ENCODE assay signal across 8 cellular contexts in genomic region chr13:48000559-48001126, GRCh38. TPM values are rescaled to one million over a fixed set of nuclear protein-coding genes. Genes with fewer than 3 reads are reported as not detected.
A peak's percentile ranks its signal among the peaks of the same experiment; 100 is the strongest.
DNase-seq lines count a peak whose midpoint lies in the region; ATAC-seq and TF ChIP-seq lines count a peak whose summit lies in the region.

No MANE protein-coding gene starts in this region.

- CTCF ChIA-PET in Calu3 (lab: Charles Lee): interaction anchor here (0.7 kb wide), 1 partner anchor 37 kb away, joined by 3 read pairs; the partner anchor contains the start of gene NUDT15

- peak overlapping the region; percentile 96 for H3K27ac Mint-ChIP-seq in Calu3 (ENCODE audit: unreplicated experiment)
- peak overlapping the region; percentile 89 for H3K27ac Mint-ChIP-seq in activated T-helper 2 cell treated with anti-CD3 and anti-CD28 coated beads, Interferon-gamma antibody, Interleukin-2, Interleukin-4, amounts not matched to agents 10 μg/mL and 5 μg/mL and 100 μg/mL, durations not matched to agents 14 hours and 24 hours and 36 hours

- DNase-seq in Calu3 (peak; percentile 17), left ventricle myocardium inferior (no peak), retinal pigment epithelial cell (ENCODE audit: low read depth) (no peak), inferior parietal cortex (ENCODE audit: extremely low spot score) (no peak), NCI-H2196 (lab: John Stamatoyannopoulos, UW; ENCODE audit: unreplicated experiment) (no peak)
- no peak for DNase-seq in activated T-helper 2 cell treated with anti-CD3 and anti-CD28 coated beads, Interferon-gamma antibody, Interleukin-2, Interleukin-4, amounts not matched to agents 10 μg/mL and 5 μg/mL and 100 μg/mL, durations not matched to agents 14 hours and 24 hours and 36 hours (ENCODE audit: low spot score)

- H3K36me3 Mint-ChIP-seq in Calu3 (ENCODE audit: insufficient read depth, unreplicated experiment): peaks cover 29% of the 10 kb centered on the region
- H3K36me3 Mint-ChIP-seq in activated T-helper 2 cell treated with anti-CD3 and anti-CD28 coated beads, Interferon-gamma antibody, Interleukin-2, Interleukin-4, amounts not matched to agents 10 μg/mL and 5 μg/mL and 100 μg/mL, durations not matched to agents 14 hours and 24 hours and 36 hours (ENCODE audit: low read depth): peaks cover 19% of the 10 kb centered on the region

- intact Hi-C loops in Calu3 (cut with micrococcal nuclease; ENCODE audit: unreplicated experiment) (no loop called here), left ventricle myocardium inferior (cut with micrococcal nuclease) (no loop called here)
- intact Hi-C loops in activated T-helper 2 cell treated with anti-CD3 and anti-CD28 coated beads, Interferon-gamma antibody, Interleukin-2, Interleukin-4, amounts not matched to agents 10 μg/mL and 5 μg/mL and 100 μg/mL, durations not matched to agents 14 hours and 24 hours and 36 hours (cut with micrococcal nuclease): loop anchor here (1.0 kb wide), 1 partner anchor 37 kb away; the partner anchor contains the start of gene NUDT15

- no peak for TF ChIP-seq CTCF in Calu3 (IDR thresholded peaks at IDR 0.05; ENCODE audit: unreplicated experiment)
- no peak for TF ChIP-seq CTCF in left ventricle myocardium inferior (IDR thresholded peaks at IDR 0.05; ENCODE audit: borderline replicate concordance)
- no peak for TF ChIP-seq CTCF in retinal pigment epithelial cell (conservative IDR thresholded peaks at IDR 0.05; ENCODE audit: low read depth, low read length)

- ATAC-seq in GM19397 (IDR thresholded peaks at IDR 0.05; ENCODE audit: unreplicated experiment): peak; percentile 35
- ATAC-seq in HG03442 (IDR thresholded peaks at IDR 0.05; ENCODE audit: unreplicated experiment): peak; percentile 34

- H3K4me1 ChIP-seq in left ventricle myocardium inferior: peaks cover 55% of the 10 kb centered on the region

- H3K4me3 ChIP-seq in left ventricle myocardium inferior (peak overlapping the region; percentile 88), retinal pigment epithelial cell (ENCODE audit: low read length) (peak overlapping the region; percentile 97)

- H3K4me3 Mint-ChIP-seq in Calu3 (ENCODE audit: low read depth, unreplicated experiment): peak overlapping the region; percentile 83
- peak overlapping the region; percentile 96 for H3K4me3 Mint-ChIP-seq in activated T-helper 2 cell treated with anti-CD3 and anti-CD28 coated beads, Interferon-gamma antibody, Interleukin-2, Interleukin-4, amounts not matched to agents 10 μg/mL and 5 μg/mL and 100 μg/mL, durations not matched to agents 14 hours and 24 hours and 36 hours (ENCODE audit: low read depth)

- no peaks in the 10 kb centered on the region for H3K9me3 ChIP-seq in left ventricle myocardium inferior (replicated peaks)

- no peaks in the 10 kb centered on the region for H3K27me3 ChIP-seq in left ventricle myocardium inferior (ENCODE audit: low read depth)

- H3K27ac ChIP-seq in left ventricle myocardium inferior (replicated peaks): peak overlapping the region; percentile 87

- H3K4me1 Mint-ChIP-seq in Calu3 (ENCODE audit: low read depth, unreplicated experiment): peaks cover 44% of the 10 kb centered on the region
- peaks cover 23% of the 10 kb centered on the region for H3K4me1 Mint-ChIP-seq in activated T-helper 2 cell treated with anti-CD3 and anti-CD28 coated beads, Interferon-gamma antibody, Interleukin-2, Interleukin-4, amounts not matched to agents 10 μg/mL and 5 μg/mL and 100 μg/mL, durations not matched to agents 14 hours and 24 hours and 36 hours (ENCODE audit: low read depth)

- H3K36me3 ChIP-seq in left ventricle myocardium inferior: peaks cover 6% of the 10 kb centered on the region

- no peaks in the 10 kb centered on the region for H3K27me3 Mint-ChIP-seq in Calu3 (ENCODE audit: unreplicated experiment)
- H3K27me3 Mint-ChIP-seq in activated T-helper 2 cell treated with anti-CD3 and anti-CD28 coated beads, Interferon-gamma antibody, Interleukin-2, Interleukin-4, amounts not matched to agents 10 μg/mL and 5 μg/mL and 100 μg/mL, durations not matched to agents 14 hours and 24 hours and 36 hours (ENCODE audit: low read depth): no peaks in the 10 kb centered on the region

- BruUV-seq in Calu3 (replicated peaks; lab: Mats Ljungman, UMichigan): no TSS peak

- no peaks in the 10 kb centered on the region for H3K9me3 Mint-ChIP-seq in Calu3 (ENCODE audit: low read depth, unreplicated experiment)
- H3K9me3 Mint-ChIP-seq in activated T-helper 2 cell treated with anti-CD3 and anti-CD28 coated beads, Interferon-gamma antibody, Interleukin-2, Interleukin-4, amounts not matched to agents 10 μg/mL and 5 μg/mL and 100 μg/mL, durations not matched to agents 14 hours and 24 hours and 36 hours: no peaks in the 10 kb centered on the region

RNA-seq across cellular contexts. Expression of gene SUCLA2, which starts 0.4 kb away (rescaled TPM):
- total RNA-seq in Calu3 (2022) (35.8 and 36.7 TPM in 2 replicates), left ventricle myocardium inferior (160 TPM)
- 42.0 and 43.7 TPM in 2 replicates for total RNA-seq in activated T-helper 2 cell treated with anti-CD3 and anti-CD28 coated beads, Interferon-gamma antibody, Interleukin-2, Interleukin-4, amounts not matched to agents 10 μg/mL and 5 μg/mL and 100 μg/mL, durations not matched to agents 14 hours and 24 hours and 36 hours

RNA-seq across cellular contexts. Expression of gene NUDT15, which starts 36.9 kb away (rescaled TPM):
- total RNA-seq in Calu3 (2022) (19.2 and 19.4 TPM in 2 replicates), left ventricle myocardium inferior (13.2 TPM)
- 12.2 and 15.9 TPM in 2 replicates for total RNA-seq in activated T-helper 2 cell treated with anti-CD3 and anti-CD28 coated beads, Interferon-gamma antibody, Interleukin-2, Interleukin-4, amounts not matched to agents 10 μg/mL and 5 μg/mL and 100 μg/mL, durations not matched to agents 14 hours and 24 hours and 36 hours
